In the genomic region with DNA sequence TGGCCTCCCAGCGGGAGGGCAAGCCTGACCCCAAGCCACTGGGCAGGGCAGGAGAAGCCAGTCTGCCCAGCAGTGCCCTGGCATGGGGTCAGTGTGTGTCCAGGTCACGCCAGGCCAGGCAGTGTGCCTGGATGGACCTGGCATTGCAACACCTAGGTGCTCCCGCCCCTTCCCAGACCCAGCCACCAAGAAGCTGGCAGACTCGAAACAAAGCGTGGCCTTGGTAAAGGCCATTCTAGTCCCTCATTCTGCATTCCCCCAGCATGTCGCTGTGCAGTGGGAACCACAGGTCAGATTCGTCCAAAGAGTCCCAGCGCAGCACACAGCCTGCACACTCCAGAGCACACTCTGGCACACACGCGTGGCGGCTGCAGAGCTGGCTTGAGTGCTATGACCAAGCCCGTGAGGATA, we compare ENCODE assay signal across 24 cellular contexts. TPM values are rescaled to one million over a fixed set of nuclear protein-coding genes. Genes with fewer than 3 reads are reported as not detected.
A peak's percentile ranks its signal among the peaks of the same experiment; 100 is the strongest.
DNase-seq lines count a peak whose midpoint lies in the region; ATAC-seq and TF ChIP-seq lines count a peak whose summit lies in the region.
"Had no signal": no experiment of that assay in that cellular context is flagged by ENCODE, and none has a peak within 500 bp of the region (broad histone marks: within the 10 kb centered on the region; RNA-seq: fewer than 3 reads in every experiment).

No MANE protein-coding gene starts in this region.

- no peaks in the 10 kb centered on the region for H3K23me2 ChIP-seq in H9 (ENCODE audit: insufficient read length, low read depth, low read length, poor library complexity, severe bottlenecking)

- no peaks in the 10 kb centered on the region for H3K36me3 Mint-ChIP-seq in H9 (ENCODE audit: insufficient read depth in 1 of 3, low read depth in 3 of 3)
- H3K36me3 Mint-ChIP-seq: brain had no signal

- TF ChIP-seq CTCF in H9 (conservative IDR thresholded peaks at IDR 0.05) (no peak), right lobe of liver (IDR thresholded peaks at IDR 0.05) (no peak), testis (IDR thresholded peaks at IDR 0.05) (no peak)

- H2BK15ac ChIP-seq in H9 (ENCODE audit: low read depth, low read length), result no peak overlapping the region

- no peaks in the 10 kb centered on the region for H3K79me2 ChIP-seq in H9 (ENCODE audit: insufficient read depth, low read length)

- H3K9ac ChIP-seq in H9 (ENCODE audit: extremely low read depth, insufficient read length, low read length) (no peak overlapping the region), skeletal muscle tissue (ENCODE audit: low read depth in 1 of 3, low read length in 3 of 3) (peak overlapping the region in 2 of 3 donors; percentile 13 to 76)
- H3K9ac ChIP-seq: BLaER1 treated with 17β-estradiol and CSF1 and Interleukin-3, amounts not matched to agents 10 nM and 100 nM had no signal

- H3K9me3 ChIP-seq in H9 (ENCODE audit: control insufficient read depth, low read depth, low read length), result no peaks in the 10 kb centered on the region
- H3K9me3 ChIP-seq in right lobe of liver, result no peaks in the 10 kb centered on the region
- H3K9me3 ChIP-seq in skeletal muscle tissue (ENCODE audit: control insufficient read depth in 3 of 3, low read length in 3 of 3), result no peaks in the 10 kb centered on the region
- H3K9me3 ChIP-seq in testis, result no peaks in the 10 kb centered on the region
- H3K9me3 ChIP-seq: adrenal gland; BLaER1 treated with 17β-estradiol and CSF1 and Interleukin-3, amounts not matched to agents 10 nM and 100 nM; Caco-2; upper lobe of left lung had no signal

- H2BK120ac ChIP-seq in H9 (ENCODE audit: low read depth, low read length, poor library complexity, severe bottlenecking), result no peak overlapping the region

- no peak overlapping the region for H3T11ph ChIP-seq in H9 (ENCODE audit: low read length)

- no peak overlapping the region for H2AFZ ChIP-seq in H9 (ENCODE audit: low read length)

- no peaks in the 10 kb centered on the region for H3K4me1 ChIP-seq in H9 (ENCODE audit: insufficient read depth, low read length)
- H3K4me1 ChIP-seq in right lobe of liver, result peaks cover 0 to 31% (median 9%) of the 10 kb centered on the region in 4 donors
- peaks cover 18 to 49% (median 42%) of the 10 kb centered on the region in 3 donors for H3K4me1 ChIP-seq in skeletal muscle tissue (ENCODE audit: control insufficient read depth in 3 of 3, insufficient read depth in 3 of 3, low read length in 3 of 3)
- no peaks in the 10 kb centered on the region for H3K4me1 ChIP-seq in testis
- H3K4me1 ChIP-seq: adrenal gland had no signal

- H3K4me3 ChIP-seq in right lobe of liver (no peak overlapping the region), skeletal muscle tissue (ENCODE audit: low read length in 3 of 3) (peak overlapping the region in 1 of 3 donors; percentile 29), testis (no peak overlapping the region)
- H3K4me3 ChIP-seq: adrenal gland; BLaER1 treated with 17β-estradiol and CSF1 and Interleukin-3, amounts not matched to agents 10 nM and 100 nM; skin epidermis; upper lobe of left lung had no signal

- no peaks in the 10 kb centered on the region for H4K20me1 ChIP-seq in H9 (ENCODE audit: control insufficient read depth, insufficient read depth, insufficient read length)

- DNase-seq in H9 (no peak), caudate nucleus (lab: John Stamatoyannopoulos, UW) (peak in 3 of 61 donors; percentile 19 to 40 (median 39)), right lobe of liver (peak; percentile 88 to 96 (median 94)), HuH-7 (ENCODE audit: low spot score) (no peak), testis (no peak), Kasumi-1 (lab: John Stamatoyannopoulos, UW) (no peak)
- DNase-seq: activated CD4-positive, CD25-positive, alpha-beta regulatory T cell treated with anti-CD3 and anti-CD28 coated beads, Interleukin-2, amount 50 U/mL, for 72 hours; activated CD8-positive, alpha-beta T cell treated with anti-CD3 and anti-CD28 coated beads for 36 hours; activated T-cell treated with anti-CD3 and anti-CD28 coated beads for 4 hours; effector CD4-positive, alpha-beta T cell; HCEC 1CT; kidney glomerular epithelial cell; NCI-H1105 treated with DMSO at 0.1 percent for 48 hours; NCI-H2029; NCI-H69 had no signal

- no peak overlapping the region for H3K27ac ChIP-seq in H9 (ENCODE audit: insufficient read length, low read depth, low read length)
- peak overlapping the region; percentile 11 for H3K27ac ChIP-seq in caudate nucleus (ENCODE audit: low read depth, low read length)
- no peak overlapping the region for H3K27ac ChIP-seq in right lobe of liver
- peak overlapping the region; percentile 3 for H3K27ac ChIP-seq in skeletal muscle tissue (ENCODE audit: low read depth, low read length)
- H3K27ac ChIP-seq in testis, result no peak overlapping the region
- H3K27ac ChIP-seq: adrenal gland; BLaER1 treated with 17β-estradiol and CSF1 and Interleukin-3, amounts not matched to agents 10 nM and 100 nM; skin epidermis; upper lobe of left lung had no signal

- H3K14ac ChIP-seq in H9 (ENCODE audit: insufficient read depth, low read length), result peak overlapping the region; percentile 14; the same call in 1 of the 2 replicates

- H2BK20ac ChIP-seq in H9 (ENCODE audit: low read depth, low read length, poor library complexity, severe bottlenecking), result no peak overlapping the region

- peak; percentile 96 to 98 (median 97) for ATAC-seq in right lobe of liver
- ATAC-seq: activated CD8-positive, alpha-beta T cell treated with anti-CD3 and anti-CD28 coated beads for 36 hours had no signal

- no peak overlapping the region for H3K4ac ChIP-seq in H9 (ENCODE audit: low read depth, low read length)

- no peak overlapping the region for H3K23ac ChIP-seq in H9 (ENCODE audit: insufficient read length, low read depth, low read length)

- no peak overlapping the region for H3K56ac ChIP-seq in H9 (ENCODE audit: insufficient read length, low read depth, low read length)

- no peaks in the 10 kb centered on the region for H3K9me3 Mint-ChIP-seq in H9
- H3K9me3 Mint-ChIP-seq: activated CD8-positive, alpha-beta T cell treated with anti-CD3 and anti-CD28 coated beads for 36 hours; brain; memory B cell had no signal

- no peak overlapping the region for H3K4me2 ChIP-seq in H9 (ENCODE audit: insufficient read depth, insufficient read length, low read length)
- H3K4me2 ChIP-seq: BLaER1 treated with 17β-estradiol and CSF1 and Interleukin-3, amounts not matched to agents 10 nM and 100 nM had no signal

- H2BK5ac ChIP-seq in H9 (ENCODE audit: insufficient read length, low read length), result no peak overlapping the region

- H2AK5ac ChIP-seq in H9 (ENCODE audit: insufficient read length, low read length), result no peak overlapping the region

- no peak overlapping the region for H2BK12ac ChIP-seq in H9 (ENCODE audit: insufficient read length, low read depth, low read length)

- H3K27me3 ChIP-seq in H9 (ENCODE audit: insufficient read depth, low read length), result no peaks in the 10 kb centered on the region
- no peaks in the 10 kb centered on the region for H3K27me3 ChIP-seq in right lobe of liver
- H3K27me3 ChIP-seq in skeletal muscle tissue (ENCODE audit: control insufficient read depth in 3 of 3, insufficient read depth in 3 of 3, low read length in 3 of 3), result no peaks in the 10 kb centered on the region
- no peaks in the 10 kb centered on the region for H3K27me3 ChIP-seq in testis
- H3K27me3 ChIP-seq: adrenal gland; BLaER1 treated with 17β-estradiol and CSF1 and Interleukin-3, amounts not matched to agents 10 nM and 100 nM; upper lobe of left lung had no signal

- no peak overlapping the region for H3K4me3 Mint-ChIP-seq in H9
- H3K4me3 Mint-ChIP-seq: activated CD8-positive, alpha-beta T cell treated with anti-CD3 and anti-CD28 coated beads for 36 hours; brain; memory B cell had no signal

- no peak overlapping the region for H3K18ac ChIP-seq in H9 (ENCODE audit: insufficient read length, low read depth, low read length)

- peaks cover 12% of the 10 kb centered on the region for H3K27me3 Mint-ChIP-seq in H9 (ENCODE audit: low read depth)
- H3K27me3 Mint-ChIP-seq: activated CD8-positive, alpha-beta T cell treated with anti-CD3 and anti-CD28 coated beads for 36 hours; brain; memory B cell had no signal

- no peak overlapping the region for H3K27ac Mint-ChIP-seq in H9
- H3K27ac Mint-ChIP-seq: activated CD8-positive, alpha-beta T cell treated with anti-CD3 and anti-CD28 coated beads for 36 hours; brain; memory B cell; progenitor cell of endocrine pancreas had no signal

- H3K79me1 ChIP-seq in H9 (ENCODE audit: insufficient read depth, low read depth, low read length, poor library complexity, severe bottlenecking), result no peaks in the 10 kb centered on the region

- H4K8ac ChIP-seq in H9 (replicated peaks; ENCODE audit: insufficient read length, low read depth, low read length), result no peak overlapping the region

- no peak overlapping the region for H4K5ac ChIP-seq in H9 (ENCODE audit: insufficient read length, low read depth, low read length)

- H3K4me1 Mint-ChIP-seq in H9, result peaks cover 3% of the 10 kb centered on the region in 2 experiments; a peak in 3 of 4 replicates
- H3K4me1 Mint-ChIP-seq: brain had no signal

- H4K91ac ChIP-seq in H9 (ENCODE audit: insufficient read length, low read depth, low read length), result no peak overlapping the region

- WGBS in H9 (ENCODE audit: extremely low coverage, insufficient read length, low lambda C conversion rate), result no CpG with 5 or more reads among the region's 12 CpGs
- 42% methylated on average over 9 of the region's 12 CpGs for WGBS in right lobe of liver (ENCODE audit: insufficient coverage, low coverage, low lambda C conversion rate, missing lambda C conversion rate)
- WGBS in testis, 2 donors, result 84 to 86% methylated on average over 1 to 12 of the region's 12 CpGs

- intact Hi-C loops in right lobe of liver (cut with DNase I) (no loop called here), testis (cut with DNase I; ENCODE audit: low total_unique reads) (no loop called here)

- H3K36me3 ChIP-seq in right lobe of liver (peaks cover 0 to 6% (median 0%) of the 10 kb centered on the region in 4 donors), skeletal muscle tissue (ENCODE audit: control insufficient read depth in 3 of 3, insufficient read depth in 3 of 3, low read length in 3 of 3) (peaks cover 80 to 86% (median 82%) of the 10 kb centered on the region in 3 donors), testis (ENCODE audit: low read depth, missing control alignments) (no peaks in the 10 kb centered on the region)

- TF ChIP-seq POLR2A in right lobe of liver (IDR thresholded peaks at IDR 0.05) (no peak), testis (IDR thresholded peaks at IDR 0.05) (no peak)

RNA-seq across cellular contexts. Expression of a gene that starts 19.3 kb away (rescaled TPM):
- total RNA-seq in H9 (2021) (67.8 and 69.1 TPM in 2 replicates), right lobe of liver (100 to 1,000 TPM; 130 to 210 (median 140) TPM), skeletal muscle tissue (41.2 TPM), testis (100 to 1,000 TPM in 1 of 2 donors, 10 to 100 TPM in 1; 92.3 to 105 TPM)
- polyA plus RNA-seq in testis (ENCODE audit: insufficient read depth, low read depth, low replicate concordance), result 135 TPM

RNA-seq across cellular contexts. Expression of a gene that starts 46.1 kb away (rescaled TPM):
- total RNA-seq in H9 (2021) (0.61 TPM in 2 replicates), right lobe of liver (1 to 10 TPM; 3.5 to 9.1 (median 6.3) TPM), skeletal muscle tissue (8.9 TPM), testis (100 to 1,000 TPM; 162 to 184 TPM)
- polyA plus RNA-seq in testis (ENCODE audit: insufficient read depth, low read depth, low replicate concordance), result 61.5 TPM

Comparison
In these comparisons a context has a peak if more than half of its experiments do, and no peak if none do; other contexts are left out.
1. DNase-seq: peak in right lobe of liver (3 of 3); none in H9 (single experiment), HuH-7 (single experiment), testis (single experiment) and Kasumi-1 (0 of 2).
2. H3K27ac ChIP-seq: peak in caudate nucleus (single experiment) and skeletal muscle tissue (single experiment); none in H9 (single experiment), right lobe of liver (0 of 3) and testis (0 of 2).
3. RNA of a gene that starts 46.1 kb away (total RNA-seq): 162 to 184 TPM in testis; 8.9 TPM in skeletal muscle tissue (single experiment), 3.5 to 9.1 TPM in right lobe of liver and 0.61 TPM in H9; every median in the first group is over 10 times any median in the second.